ENCODE assay signal across 1 cellular context in genomic region chr16:4261557-4262172, GRCh38.
TF ChIP-seq lines count a peak whose summit lies in the region.

No MANE protein-coding gene starts in this region.

TF ChIP-seq in A549, 52 proteins besides CTCF, POLR2A, EP300 and RAD21 (continued from another document):
- TF ChIP-seq ZC3H11A (IDR thresholded peaks at IDR 0.05) (no peak), HOXB5 (CRISPR knock-in tag; IDR thresholded peaks at IDR 0.05) (peak; percentile 21; the same call in 1 of the 2 replicates), BCL3 (IDR thresholded peaks at IDR 0.05) (no peak), MAX (IDR thresholded peaks at IDR 0.05) (peak; percentile 38; the same call in 1 of the 2 replicates), FOXS1 (CRISPR knock-in tag; IDR thresholded peaks at IDR 0.05) (no peak), MYC (IDR thresholded peaks at IDR 0.05; ENCODE audit: borderline replicate concordance, low read length) (no peak), PHF8 (IDR thresholded peaks at IDR 0.05; ENCODE audit: borderline replicate concordance, low read depth) (no peak), KDM1A (IDR thresholded peaks at IDR 0.05; ENCODE audit: low read depth) (no peak), FOSB (CRISPR knock-in tag; IDR thresholded peaks at IDR 0.05) (no peak), ZSCAN20 (CRISPR knock-in tag; IDR thresholded peaks at IDR 0.05) (no peak), NR3C1 (IDR thresholded peaks at IDR 0.05) (no peak)
